In genomic region chr10:50397312-50398140, GRCh38 we compare ENCODE assay signal across 9 cellular contexts.
DNase-seq lines count a peak whose midpoint lies in the region; ATAC-seq, FAIRE-seq and TF ChIP-seq lines count a peak whose summit lies in the region.
"Had no signal": no experiment of that assay in that cellular context is flagged by ENCODE, and none has a peak within 500 bp of the region (broad histone marks: within the 10 kb centered on the region; RNA-seq: fewer than 3 reads in every experiment).

No MANE protein-coding gene starts in this region.

- no peak overlapping the region for H2AFZ ChIP-seq in HepG2 (ENCODE audit: low read length)

- no peaks in the 10 kb centered on the region for H4K20me1 ChIP-seq in HepG2 (ENCODE audit: insufficient read depth, low read length)

- H3K4me3 ChIP-seq in HepG2 (replicated peaks in 1 of 3; ENCODE audit: insufficient read depth in 1 of 3, low read depth in 2 of 3, low read length in 3 of 3) (no peak overlapping the region), BE2C (ENCODE audit: low read depth, low read length) (no peak overlapping the region)

- H3K36me3 Mint-ChIP-seq in osteocyte (ENCODE audit: unreplicated experiment) = no peaks in the 10 kb centered on the region

- peak; percentile 24 for DNase-seq in HepG2 (ENCODE audit: low spot score)
- no peak for DNase-seq in SIG-M5 (lab: John Stamatoyannopoulos, UW)
- no peak for DNase-seq in NCI-H748 treated with DMSO at 0.1 percent for 48 hours (lab: John Stamatoyannopoulos, UW)
- DNase-seq in osteocyte (ENCODE audit: extremely low spot score, unreplicated experiment) = no peak
- no peak for DNase-seq in BE2C

- no peaks in the 10 kb centered on the region for H3K9me3 Mint-ChIP-seq in osteocyte (ENCODE audit: unreplicated experiment)
- H3K9me3 Mint-ChIP-seq: nephron had no signal

- no peak for TF ChIP-seq CTCF in HepG2 (CRISPR knock-in tag; IDR thresholded peaks at IDR 0.05)
- TF ChIP-seq CTCF in osteocyte (IDR thresholded peaks at IDR 0.05) = no peak
- no peak for TF ChIP-seq CTCF in BE2C (IDR thresholded peaks at IDR 0.05; ENCODE audit: low read depth, low read length)

- no peak for FAIRE-seq in HepG2 (lab: Jason Lieb, UNC)

- intact Hi-C loops in HepG2 (cut with micrococcal nuclease; ENCODE audit: unreplicated experiment) = no loop called here

- 75% methylated on average over 8 of the region's 8 CpGs for WGBS in HepG2 (ENCODE audit: low lambda C conversion rate)

- in situ Hi-C loops in HepG2 (cut with HindIII; ENCODE audit: extremely low pct_ligation_motif_present, low pct_unique_long_range_greater_than_20kb) = no loop called here

- POLR2A ChIA-PET in HepG2 (lab: Yijun Ruan, JAX) = no interaction called here

- BruUV-seq in HepG2 (replicated peaks; lab: Mats Ljungman, UMichigan) = no TSS peak

- TF ChIP-seq EP300 in HepG2 (IDR thresholded peaks at IDR 0.05; ENCODE audit: low read depth in 2 of 2, low read length in 2 of 2) = no peak
- no peak for TF ChIP-seq EP300 in HepG2 (CRISPR knock-in tag; IDR thresholded peaks at IDR 0.05; ENCODE audit: borderline replicate concordance)

- H3K4me1 ChIP-seq in HepG2 (ENCODE audit: insufficient read depth, low read length) = peaks cover 54% of the 10 kb centered on the region
- peaks cover 10% of the 10 kb centered on the region for H3K4me1 ChIP-seq in BE2C

- no peak for TF ChIP-seq POLR2A in HepG2 (IDR thresholded peaks at IDR 0.05; ENCODE audit: insufficient read depth in 1 of 2, low read depth in 2 of 2, low read length in 2 of 2)

- CTCF ChIA-PET in HepG2 (lab: Yijun Ruan, JAX; ENCODE audit: low intra/inter-chr PET ratio, low total read pairs) = no interaction called here

- peaks cover 18% of the 10 kb centered on the region for H3K4me1 Mint-ChIP-seq in osteocyte (ENCODE audit: unreplicated experiment)
- H3K4me1 Mint-ChIP-seq: nephron had no signal

- H3K9me3 ChIP-seq in HepG2 (ENCODE audit: low read length) (no peaks in the 10 kb centered on the region), BE2C (no peaks in the 10 kb centered on the region)

- no peak for TF ChIP-seq RAD21 in HepG2 (CRISPR knock-in tag; IDR thresholded peaks at IDR 0.05)

- H3K27me3 ChIP-seq in HepG2 (ENCODE audit: control insufficient read depth in 1 of 2, insufficient read depth in 2 of 2, low read length in 2 of 2) (no peaks in the 10 kb centered on the region), BE2C (no peaks in the 10 kb centered on the region)

- H3K4me3 Mint-ChIP-seq in osteocyte (ENCODE audit: unreplicated experiment) = no peak overlapping the region
- H3K4me3 Mint-ChIP-seq: nephron had no signal

- no peak overlapping the region for H3K27ac Mint-ChIP-seq in osteocyte (ENCODE audit: unreplicated experiment)
- H3K27ac Mint-ChIP-seq: nephron had no signal

- H3K4me2 ChIP-seq in HepG2 (ENCODE audit: low read depth, low read length) = no peak overlapping the region

- H3K27ac ChIP-seq in HepG2 (ENCODE audit: extremely low read length, insufficient read depth, low read length) = peak overlapping the region; percentile 30

- H3K9ac ChIP-seq in HepG2 (ENCODE audit: insufficient read depth, low read depth, low read length) = no peak overlapping the region

- ATAC-seq in GM18858 (IDR thresholded peaks at IDR 0.05; ENCODE audit: unreplicated experiment) (peak; percentile 27), GM21619 (IDR thresholded peaks at IDR 0.05; ENCODE audit: unreplicated experiment) (peak; percentile 29), HG03521 (IDR thresholded peaks at IDR 0.05; ENCODE audit: unreplicated experiment) (peak; percentile 39), HepG2 (peak; percentile 35)

- H3K36me3 ChIP-seq in HepG2 (replicated peaks in 1 of 2; ENCODE audit: control insufficient read depth in 1 of 2, insufficient read depth in 2 of 2, low read length in 2 of 2) (no peaks in the 10 kb centered on the region), BE2C (no peaks in the 10 kb centered on the region)

- no peaks in the 10 kb centered on the region for H3K27me3 Mint-ChIP-seq in osteocyte (ENCODE audit: unreplicated experiment)

- no peaks in the 10 kb centered on the region for H3K79me2 ChIP-seq in HepG2 (ENCODE audit: insufficient read depth, low read length)

TF ChIP-seq in HepG2, 621 proteins besides CTCF, POLR2A, EP300 and RAD21:
- TF ChIP-seq KDM1A (CRISPR knock-in tag; IDR thresholded peaks at IDR 0.05) (no peak), NR2F1 (CRISPR knock-in tag; IDR thresholded peaks at IDR 0.05) (no peak), NRL (CRISPR knock-in tag; IDR thresholded peaks at IDR 0.05; ENCODE audit: borderline replicate concordance) (no peak), GLI4 (CRISPR knock-in tag; IDR thresholded peaks at IDR 0.05; ENCODE audit: borderline replicate concordance) (no peak), ZNF691 (CRISPR knock-in tag; IDR thresholded peaks at IDR 0.05; ENCODE audit: borderline replicate concordance, low read depth) (no peak), ISL2 (CRISPR knock-in tag; IDR thresholded peaks at IDR 0.05) (no peak), GFI1 (CRISPR knock-in tag; IDR thresholded peaks at IDR 0.05; ENCODE audit: borderline replicate concordance) (no peak), ZNF362 (CRISPR knock-in tag; IDR thresholded peaks at IDR 0.05; ENCODE audit: borderline replicate concordance) (no peak), NFYB (CRISPR knock-in tag; IDR thresholded peaks at IDR 0.05) (no peak), SIN3A (IDR thresholded peaks at IDR 0.05; ENCODE audit: borderline replicate concordance, low read depth, low read length) (no peak), FLYWCH1 (CRISPR knock-in tag; IDR thresholded peaks at IDR 0.05) (no peak), ZNF720 (CRISPR knock-in tag; IDR thresholded peaks at IDR 0.05) (no peak), AHR (CRISPR knock-in tag; IDR thresholded peaks at IDR 0.05) (no peak), ZFP37 (CRISPR knock-in tag; IDR thresholded peaks at IDR 0.05; ENCODE audit: borderline replicate concordance) (no peak), SMC3 (IDR thresholded peaks at IDR 0.05; ENCODE audit: low read length) (no peak), GPN1 (CRISPR knock-in tag; IDR thresholded peaks at IDR 0.05; ENCODE audit: borderline replicate concordance) (no peak)
- TF ChIP-seq, protein P1, sequence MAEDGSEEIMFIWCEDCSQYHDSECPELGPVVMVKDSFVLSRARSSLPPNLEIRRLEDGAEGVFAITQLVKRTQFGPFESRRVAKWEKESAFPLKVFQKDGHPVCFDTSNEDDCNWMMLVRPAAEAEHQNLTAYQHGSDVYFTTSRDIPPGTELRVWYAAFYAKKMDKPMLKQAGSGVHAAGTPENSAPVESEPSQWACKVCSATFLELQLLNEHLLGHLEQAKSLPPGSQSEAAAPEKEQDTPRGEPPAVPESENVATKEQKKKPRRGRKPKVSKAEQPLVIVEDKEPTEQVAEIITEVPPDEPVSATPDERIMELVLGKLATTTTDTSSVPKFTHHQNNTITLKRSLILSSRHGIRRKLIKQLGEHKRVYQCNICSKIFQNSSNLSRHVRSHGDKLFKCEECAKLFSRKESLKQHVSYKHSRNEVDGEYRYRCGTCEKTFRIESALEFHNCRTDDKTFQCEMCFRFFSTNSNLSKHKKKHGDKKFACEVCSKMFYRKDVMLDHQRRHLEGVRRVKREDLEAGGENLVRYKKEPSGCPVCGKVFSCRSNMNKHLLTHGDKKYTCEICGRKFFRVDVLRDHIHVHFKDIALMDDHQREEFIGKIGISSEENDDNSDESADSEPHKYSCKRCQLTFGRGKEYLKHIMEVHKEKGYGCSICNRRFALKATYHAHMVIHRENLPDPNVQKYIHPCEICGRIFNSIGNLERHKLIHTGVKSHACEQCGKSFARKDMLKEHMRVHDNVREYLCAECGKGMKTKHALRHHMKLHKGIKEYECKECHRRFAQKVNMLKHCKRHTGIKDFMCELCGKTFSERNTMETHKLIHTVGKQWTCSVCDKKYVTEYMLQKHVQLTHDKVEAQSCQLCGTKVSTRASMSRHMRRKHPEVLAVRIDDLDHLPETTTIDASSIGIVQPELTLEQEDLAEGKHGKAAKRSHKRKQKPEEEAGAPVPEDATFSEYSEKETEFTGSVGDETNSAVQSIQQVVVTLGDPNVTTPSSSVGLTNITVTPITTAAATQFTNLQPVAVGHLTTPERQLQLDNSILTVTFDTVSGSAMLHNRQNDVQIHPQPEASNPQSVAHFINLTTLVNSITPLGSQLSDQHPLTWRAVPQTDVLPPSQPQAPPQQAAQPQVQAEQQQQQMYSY (CRISPR knock-in tag; IDR thresholded peaks at IDR 0.05) = no peak
